ENCODE assay signal across 8 cellular contexts in genomic region chr7:4774804-4775280, GRCh38. TPM values are rescaled to one million over a fixed set of nuclear protein-coding genes. Genes with fewer than 3 reads are reported as not detected.
DNase-seq lines count a peak whose midpoint lies in the region; ATAC-seq and TF ChIP-seq lines count a peak whose summit lies in the region.

No MANE protein-coding gene starts in this region.

- peaks cover 18% of the 10 kb centered on the region; the same call in 1 of the 2 replicates for H3F3A ChIP-seq in PC-9 (ENCODE audit: insufficient read depth, low read depth)

- peak overlapping the region; percentile 80 to 96 (median 92) for H3K27ac ChIP-seq in BLaER1 treated with 17β-estradiol and CSF1 and Interleukin-3, amounts not matched to agents 10 nM and 100 nM
- H3K27ac ChIP-seq in PC-9 (peak overlapping the region; percentile 74), substantia nigra (ENCODE audit: low read depth, low read length, poor library complexity, severe bottlenecking) (peak overlapping the region; percentile 84)

- H3K4me1 ChIP-seq in BLaER1 treated with 17β-estradiol and CSF1 and Interleukin-3, amounts not matched to agents 10 nM and 100 nM, result peaks cover 21 to 36% (median 32%) of the 10 kb centered on the region in 10 experiments
- H3K4me1 ChIP-seq in PC-9 (replicated peaks; ENCODE audit: insufficient read depth), result peaks cover 16% of the 10 kb centered on the region

- CTCF ChIA-PET in PC-9 (lab: Charles Lee), result interaction anchor here (0.7 kb wide), 2 partner anchors 116 to 469 kb away, joined by 4 to 11 read pairs; no protein-coding TSS in a partner anchor

- H2AFZ ChIP-seq in PC-9, result peak overlapping the region; percentile 89

- H3K79me2 ChIP-seq in PC-9 (ENCODE audit: low read depth), result peaks cover 28% of the 10 kb centered on the region

- TSS peak; percentile 99 for BruUV-seq in PC-9 (replicated peaks; lab: Mats Ljungman, UMichigan)

- H3K4me2 ChIP-seq in BLaER1 treated with 17β-estradiol and CSF1 and Interleukin-3, amounts not matched to agents 10 nM and 100 nM, result peak overlapping the region; percentile 74 to 97 (median 91)
- peak overlapping the region; percentile 77 for H3K4me2 ChIP-seq in PC-9

- POLR2A ChIA-PET in PC-9 (lab: Charles Lee; ENCODE audit: unreplicated experiment), result interaction anchor here (0.6 to 0.7 kb wide), 3 partner anchors 125 to 1923 kb away, joined by 3 to 12 read pairs (median 3); no protein-coding TSS in a partner anchor

- DNase-seq in PC-9 (no peak), T47D (ENCODE audit: low read depth in 1 of 2, low spot score in 1 of 2) (peak; percentile 72 to 81), left kidney (ENCODE audit: low read depth, low spot score) (peak; percentile 77), substantia nigra (lab: John Stamatoyannopoulos, UW) (peak in 4 of 49 donors; percentile 32 to 52 (median 42)), NCI-H128 (lab: John Stamatoyannopoulos, UW; ENCODE audit: unreplicated experiment) (no peak)

- H3K9me2 ChIP-seq in PC-9 (ENCODE audit: insufficient read depth), result no peaks in the 10 kb centered on the region

- TF ChIP-seq CTCF in PC-9 (conservative IDR thresholded peaks at IDR 0.05), result no peak

- peak overlapping the region; percentile 74 to 96 (median 91) for H3K4me3 ChIP-seq in BLaER1 treated with 17β-estradiol and CSF1 and Interleukin-3, amounts not matched to agents 10 nM and 100 nM
- H3K4me3 ChIP-seq in PC-9, result peak overlapping the region; percentile 82

- H3K9me3 ChIP-seq in BLaER1 treated with 17β-estradiol and CSF1 and Interleukin-3, amounts not matched to agents 10 nM and 100 nM (replicated peaks in 1 of 11), result no peaks in the 10 kb centered on the region
- no peaks in the 10 kb centered on the region for H3K9me3 ChIP-seq in PC-9 (ENCODE audit: insufficient read depth, low read depth)

- in situ Hi-C loops in T47D (cut with HindIII; ENCODE audit: low pct_unique_long_range_greater_than_20kb, low sequenced_read_pairs), result no loop called here

- peaks cover 14 to 37% (median 31%) of the 10 kb centered on the region in 11 experiments; a peak in 19 of 22 replicates for H4K20me1 ChIP-seq in BLaER1 treated with 17β-estradiol and CSF1 and Interleukin-3, amounts not matched to agents 10 nM and 100 nM
- H4K20me1 ChIP-seq in PC-9 (ENCODE audit: insufficient read depth), result peaks cover 18% of the 10 kb centered on the region

- peaks cover 17 to 37% (median 27%) of the 10 kb centered on the region in 11 experiments; a peak in 21 of 22 replicates for H3K36me3 ChIP-seq in BLaER1 treated with 17β-estradiol and CSF1 and Interleukin-3, amounts not matched to agents 10 nM and 100 nM
- no peaks in the 10 kb centered on the region for H3K36me3 ChIP-seq in PC-9 (ENCODE audit: low read depth)

- no peaks in the 10 kb centered on the region for H3K27me3 ChIP-seq in BLaER1 treated with 17β-estradiol and CSF1 and Interleukin-3, amounts not matched to agents 10 nM and 100 nM
- H3K27me3 ChIP-seq in PC-9 (ENCODE audit: insufficient read depth, low read depth), result no peaks in the 10 kb centered on the region

- ATAC-seq in GM18508 (IDR thresholded peaks at IDR 0.05; ENCODE audit: insufficient read depth, unreplicated experiment) (peak; percentile 13), HG02943 (IDR thresholded peaks at IDR 0.05; ENCODE audit: low read depth, unreplicated experiment) (peak; percentile 30)

- H3K9ac ChIP-seq in BLaER1 treated with 17β-estradiol and CSF1 and Interleukin-3, amounts not matched to agents 10 nM and 100 nM, result peak overlapping the region; percentile 87 to 96 (median 89)

- intact Hi-C loops in PC-9 (cut with micrococcal nuclease; ENCODE audit: unreplicated experiment), result loop anchor here (2.0 to 10.0 kb wide), 2 partner anchors 310 to 400 kb away; no protein-coding TSS in a partner anchor

RNA-seq across cellular contexts. Expression of gene AP5Z1, which starts 0.6 kb away (rescaled TPM):
- 40.6 and 44.0 TPM in 2 replicates for total RNA-seq in PC-9 (2021)

Comparison
In these comparisons a context has a peak if more than half of its experiments do, and no peak if none do; other contexts are left out.
1. DNase-seq: peak in T47D (2 of 2) and left kidney (single experiment); none in PC-9 (0 of 2) and NCI-H128 (single experiment).
2. Peak in every context shown above with its lines, with median percentiles within 50 percentile points of each other: H3K27ac ChIP-seq.